21 cellular contexts compared by ENCODE assay signal in genomic region chr5:145739824-145740223, GRCh38.
DNase-seq lines count a peak whose midpoint lies in the region; ATAC-seq, FAIRE-seq and TF ChIP-seq lines count a peak whose summit lies in the region.
"Had no signal": no experiment of that assay in that cellular context is flagged by ENCODE, and none has a peak within 500 bp of the region (broad histone marks: within the 10 kb centered on the region; RNA-seq: fewer than 3 reads in every experiment).

No MANE protein-coding gene starts in this region.

- no peak for TF ChIP-seq CTCF in pancreas (IDR thresholded peaks at IDR 0.05)
- no peak for TF ChIP-seq CTCF in left ventricle myocardium inferior (IDR thresholded peaks at IDR 0.05; ENCODE audit: borderline replicate concordance)

- H3K27ac ChIP-seq in pancreas (no peak overlapping the region), left ventricle myocardium inferior (replicated peaks) (no peak overlapping the region)
- H3K27ac ChIP-seq: C4-2B had no signal

- FAIRE-seq in pancreas (lab: Jason Lieb, UNC) = peak; percentile 54
- FAIRE-seq: HTR-8/SVneo had no signal

- H3K4me1 ChIP-seq in pancreas = no peaks in the 10 kb centered on the region
- no peaks in the 10 kb centered on the region for H3K4me1 ChIP-seq in left ventricle myocardium inferior

- no peaks in the 10 kb centered on the region for H3K9me3 ChIP-seq in pancreas
- H3K9me3 ChIP-seq in left ventricle myocardium inferior (replicated peaks) = peaks cover 18% of the 10 kb centered on the region

- H3K4me3 ChIP-seq in pancreas (no peak overlapping the region), left ventricle myocardium inferior (no peak overlapping the region)

- H3K36me3 ChIP-seq in pancreas = no peaks in the 10 kb centered on the region
- no peaks in the 10 kb centered on the region for H3K36me3 ChIP-seq in left ventricle myocardium inferior

- peak; percentile 16 for ATAC-seq in HG03354 (IDR thresholded peaks at IDR 0.05; ENCODE audit: poor library complexity, severe bottlenecking, unreplicated experiment)
- no peak for ATAC-seq in pancreas
- ATAC-seq: SK-N-SH treated with all-trans-retinoic acid at 6 μM for 48 hours had no signal

- DNase-seq in NOMO-1 treated with DMSO at 0.1 percent for 48 hours (lab: John Stamatoyannopoulos, UW; ENCODE audit: unreplicated experiment) (peak; percentile 68), NOMO-1 treated with dmso at 0.1 percent for 144 hours (lab: John Stamatoyannopoulos, UW; ENCODE audit: unreplicated experiment) (no peak), RKO (ENCODE audit: low spot score) (peak; percentile 11), pancreas (no peak), DMS114 treated with DMSO at 0.1 percent for 48 hours (lab: John Stamatoyannopoulos, UW; ENCODE audit: unreplicated experiment) (no peak), globus pallidus (ENCODE audit: low spot score) (no peak), left ventricle myocardium inferior (no peak)
- DNase-seq: CD8-positive, alpha-beta memory T cell; DMS79; H9; NCI-H1092; NCI-H1436; NCI-H187 treated with DMSO at 0.1 percent for 48 hours; NCI-H2171; NCI-H345; NCI-H526; T-helper 1 cell had no signal

- H3K27me3 ChIP-seq in pancreas = no peaks in the 10 kb centered on the region
- H3K27me3 ChIP-seq in left ventricle myocardium inferior (ENCODE audit: low read depth) = no peaks in the 10 kb centered on the region

- intact Hi-C loops in pancreas (cut with DNase I) (no loop called here), left ventricle myocardium inferior (cut with micrococcal nuclease) (no loop called here)

Comparison
In these comparisons a context has a peak if more than half of its experiments do, and no peak if none do; other contexts are left out.
1. DNase-seq: peak in NOMO-1 treated with DMSO at 0.1 percent for 48 hours (single experiment) and RKO (single experiment); none in NOMO-1 treated with dmso at 0.1 percent for 144 hours (single experiment), pancreas (0 of 6), DMS114 treated with DMSO at 0.1 percent for 48 hours (single experiment), globus pallidus (single experiment) and left ventricle myocardium inferior (single experiment).